30 cellular contexts compared by ENCODE assay signal in genomic region chr21:21291883-21292569, GRCh38.
"Had no signal": no experiment of that assay in that cellular context is flagged by ENCODE, and none has a peak within 500 bp of the region (broad histone marks: within the 10 kb centered on the region; RNA-seq: fewer than 3 reads in every experiment).

No MANE protein-coding gene starts in this region.

- H3K9me3 ChIP-seq: ascending aorta had no signal

- H3K4me1 ChIP-seq: ascending aorta had no signal

- H3K4me3 ChIP-seq: ascending aorta, cardiac muscle cell had no signal

- H3K36me3 ChIP-seq: ascending aorta, cardiac muscle cell, WERI-Rb-1 had no signal

- H3K27ac ChIP-seq: ascending aorta, cardiac muscle cell, WERI-Rb-1 had no signal

- ATAC-seq: activated CD4-positive, alpha-beta T cell treated with anti-CD3 and anti-CD28 coated beads for 36 hours; activated CD4-positive, CD25-positive, alpha-beta regulatory T cell treated with anti-CD3 and anti-CD28 coated beads, Interleukin-2, amount 50 U/mL, for 24 hours; activated CD8-positive, alpha-beta memory T cell treated with anti-CD3 and anti-CD28 coated beads, Interleukin-2, amount 10 ng/mL, durations not matched to agents 7 days and 5 days; activated CD8-positive, alpha-beta T cell treated with anti-CD3 and anti-CD28 coated beads, Interleukin-2, amount 10 ng/mL, durations not matched to agents 7 days and 5 days; activated naive CD8-positive, alpha-beta T cell treated with anti-CD3 and anti-CD28 coated beads, Interleukin-2, amount 50 U/mL, for 24 hours; WTC11 had no signal

- H3K27me3 ChIP-seq: ascending aorta, cardiac muscle cell had no signal

- DNase-seq: activated CD4-positive, alpha-beta memory T cell treated with anti-CD3 and anti-CD28 coated beads, Interleukin-2, amount 10 ng/mL, durations not matched to agents 7 days and 5 days; activated CD4-positive, alpha-beta T cell treated with anti-CD3 and anti-CD28 coated beads for 1 hour; activated CD4-positive, alpha-beta T cell treated with anti-CD3 and anti-CD28 coated beads for 36 hours; activated CD4-positive, alpha-beta T cell treated with anti-CD3 and anti-CD28 coated beads for 48 hours; activated CD4-positive, alpha-beta T cell treated with anti-CD3 and anti-CD28 coated beads, Interleukin-2, amount 10 ng/mL, durations not matched to agents 7 days and 5 days; activated CD4-positive, alpha-beta T cell treated with anti-CD3 and anti-CD28 coated beads, Interleukin-2, amount 50 U/mL, for 48 hours; activated CD4-positive, CD25-positive, alpha-beta regulatory T cell; activated CD8-positive, alpha-beta memory T cell treated with anti-CD3 and anti-CD28 coated beads for 24 hours; activated CD8-positive, alpha-beta memory T cell treated with anti-CD3 and anti-CD28 coated beads, Interleukin-2, amount 10 ng/mL, durations not matched to agents 7 days and 5 days; activated CD8-positive, alpha-beta memory T cell treated with anti-CD3 and anti-CD28 coated beads, Interleukin-2, amount 50 U/mL, for 48 hours; activated CD8-positive, alpha-beta T cell treated with anti-CD3 and anti-CD28 coated beads, Interleukin-2, amount 10 ng/mL, durations not matched to agents 7 days and 5 days; activated effector memory CD4-positive, alpha-beta T cell treated with Interleukin-2 at 50 U/mL for 16 hours; activated gamma-delta T cell; activated naive CD4-positive, alpha-beta T cell treated with anti-CD3 and anti-CD28 coated beads, Interleukin-2, amount 10 ng/mL, durations not matched to agents 7 days and 5 days; activated naive CD4-positive, alpha-beta T cell treated with Interleukin-2 at 50 U/mL for 16 hours; activated naive CD8-positive, alpha-beta T cell treated with anti-CD3 and anti-CD28 coated beads, Interleukin-2, amount 10 ng/mL, durations not matched to agents 7 days and 5 days; activated naive CD8-positive, alpha-beta T cell treated with anti-CD3 and anti-CD28 coated beads, Interleukin-2, amount 50 U/mL, for 24 hours; activated T-cell treated with anti-CD3 and anti-CD28 coated beads, Interleukin-2, amount 50 U/mL, for 24 hours; activated T-cell treated with anti-CD3 and anti-CD28 coated beads, Interleukin-2, amount 50 U/mL, for 48 hours; amygdala; anterior cingulate cortex; caudate nucleus; T-helper 1 cell; T-helper 2 cell; T-helper 9 cell; WERI-Rb-1 had no signal
